Comparison of ENCODE assay signal across 14 cellular contexts in the genomic region with DNA sequence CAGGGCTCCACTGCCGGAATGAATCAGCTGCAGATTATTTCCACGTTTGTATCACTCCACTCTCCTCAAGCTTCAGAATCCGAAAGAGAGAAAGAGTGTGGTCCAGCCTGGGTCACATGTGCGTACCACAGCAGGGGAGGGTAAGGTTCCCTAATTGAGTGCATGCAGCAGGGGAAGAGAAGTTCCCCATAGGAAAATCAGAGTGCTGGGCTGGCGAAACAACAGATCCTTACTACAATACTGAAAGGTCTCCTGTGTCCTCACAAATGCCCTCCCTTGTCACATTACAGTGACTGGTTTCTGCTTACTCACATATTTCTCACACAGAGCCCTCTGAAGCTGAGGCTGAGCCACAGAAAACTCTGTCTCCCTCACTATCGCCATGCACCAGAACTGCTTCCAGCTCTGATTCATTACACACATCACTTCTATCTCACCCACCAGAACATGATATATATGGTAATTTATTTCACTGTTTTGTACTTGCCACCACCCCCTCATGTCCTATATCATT.
DNase-seq lines count a peak whose midpoint lies in the region; ATAC-seq and TF ChIP-seq lines count a peak whose summit lies in the region.
"Had no signal": no experiment of that assay in that cellular context is flagged by ENCODE, and none has a peak within 500 bp of the region (broad histone marks: within the 10 kb centered on the region; RNA-seq: fewer than 3 reads in every experiment).

No MANE protein-coding gene starts in this region.

- H3K36me3 ChIP-seq in sigmoid colon = no peaks in the 10 kb centered on the region

- ATAC-seq in HG03432 (IDR thresholded peaks at IDR 0.05; ENCODE audit: unreplicated experiment) (peak; percentile 74), HG03342 (IDR thresholded peaks at IDR 0.05; ENCODE audit: unreplicated experiment) (no peak)
- ATAC-seq: natural killer cell; stimulated activated naive CD8-positive, alpha-beta T cell treated with anti-CD3 and anti-CD28 coated beads, Interleukin-15, amount 100 ng/mL, for 72 hours had no signal

- no peaks in the 10 kb centered on the region for H3K9me3 ChIP-seq in sigmoid colon

- no peaks in the 10 kb centered on the region for H3K27me3 ChIP-seq in sigmoid colon

- TF ChIP-seq EP300 in sigmoid colon (IDR thresholded peaks at IDR 0.05) = no peak

- TF ChIP-seq POLR2A in sigmoid colon (IDR thresholded peaks at IDR 0.05) = no peak

- intact Hi-C loops in sigmoid colon (cut with DNase I) = no loop called here

- no peak overlapping the region for H3K4me3 ChIP-seq in sigmoid colon

- DNase-seq in AG08395 (ENCODE audit: low spot score) = peak; percentile 58
- peak in 38 of 58 donors; percentile 11 to 76 (median 36) for DNase-seq in anterior cingulate cortex (lab: John Stamatoyannopoulos, UW)
- DNase-seq in middle frontal gyrus (ENCODE audit: extremely low spot score, low spot score) = peak; percentile 44
- no peak for DNase-seq in DMS 273 treated with DMSO at 0.1 percent for 48 hours (lab: John Stamatoyannopoulos, UW)
- no peak for DNase-seq in sigmoid colon
- DNase-seq in NCI-H2227 (lab: John Stamatoyannopoulos, UW; ENCODE audit: unreplicated experiment) = no peak
- DNase-seq: ACHN; activated CD8-positive, alpha-beta memory T cell treated with anti-CD3 and anti-CD28 coated beads, Interleukin-2, amount 50 U/mL, for 48 hours; amniotic stem cell; natural killer cell; NCI-H187 treated with DMSO at 0.1 percent for 48 hours; stimulated activated naive CD8-positive, alpha-beta T cell treated with anti-CD3 and anti-CD28 coated beads, Interleukin-15, amount 100 ng/mL, for 72 hours had no signal

- 58 to 74% methylated on average over 6 of the region's 6 CpGs for WGBS in sigmoid colon, 2 donors

- no peak overlapping the region for H3K27ac ChIP-seq in sigmoid colon

- no peak for TF ChIP-seq CTCF in sigmoid colon (IDR thresholded peaks at IDR 0.05)

- H3K4me1 ChIP-seq in sigmoid colon = no peaks in the 10 kb centered on the region

Comparison
In these comparisons a context has a peak if more than half of its experiments do, and no peak if none do; other contexts are left out.
1. DNase-seq: peak in AG08395 (single experiment), anterior cingulate cortex (38 of 58) and middle frontal gyrus (single experiment); none in DMS 273 treated with DMSO at 0.1 percent for 48 hours (single experiment), sigmoid colon (single experiment) and NCI-H2227 (single experiment).